In the genomic region with DNA sequence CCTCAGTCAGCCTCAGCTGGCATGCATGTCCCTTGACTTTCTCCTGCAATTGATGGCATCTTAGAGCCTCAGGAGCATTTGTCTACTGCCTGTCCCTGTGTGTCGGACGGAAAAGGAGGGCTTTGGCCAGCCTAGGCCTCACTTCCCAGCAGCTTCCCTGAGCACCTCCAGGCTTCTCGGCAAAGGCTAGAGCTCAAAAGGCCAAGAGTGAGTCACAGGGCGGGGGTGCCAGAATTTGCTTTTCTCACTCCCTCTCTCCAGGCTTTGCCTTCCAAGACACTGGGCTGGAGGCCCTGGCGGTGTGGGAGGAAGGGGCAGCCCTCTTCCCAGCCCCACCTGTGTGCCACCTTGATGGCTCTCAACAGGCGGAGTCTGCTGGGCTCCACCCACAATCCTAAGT, we compare ENCODE assay signal across 18 cellular contexts.
DNase-seq lines count a peak whose midpoint lies in the region; ATAC-seq, FAIRE-seq and TF ChIP-seq lines count a peak whose summit lies in the region.
"Had no signal": no experiment of that assay in that cellular context is flagged by ENCODE, and none has a peak within 500 bp of the region (broad histone marks: within the 10 kb centered on the region; RNA-seq: fewer than 3 reads in every experiment).

No MANE protein-coding gene starts in this region.

- ATAC-seq in K562 (no peak), gastroesophageal sphincter (peak; percentile 93), mucosa of descending colon (peak; percentile 48), HG03025 (IDR thresholded peaks at IDR 0.05; ENCODE audit: low FRiP score, unreplicated experiment) (no peak)

- CTCF ChIA-PET in K562 (lab: Yijun Ruan, JAX; ENCODE audit: low intra/inter-chr PET ratio), result no interaction called here

- no peaks in the 10 kb centered on the region for H3K36me3 ChIP-seq in K562 (ENCODE audit: control insufficient read depth, insufficient read depth, low read length)
- no peaks in the 10 kb centered on the region for H3K36me3 ChIP-seq in gastroesophageal sphincter
- H3K36me3 ChIP-seq in mucosa of descending colon (ENCODE audit: low read depth), result no peaks in the 10 kb centered on the region
- H3K36me3 ChIP-seq: BLaER1 treated with 17β-estradiol and CSF1 and Interleukin-3, amounts not matched to agents 10 nM and 100 nM; cardiac muscle cell had no signal

- no peaks in the 10 kb centered on the region for H3K9me1 ChIP-seq in K562 (ENCODE audit: control insufficient read depth, insufficient read depth, low read length)

- BruUV-seq in K562 (replicated peaks; lab: Mats Ljungman, UMichigan), result no TSS peak

- H3K4me3 ChIP-seq in K562, result no peak overlapping the region
- H3K4me3 ChIP-seq in gastroesophageal sphincter, result no peak overlapping the region
- no peak overlapping the region for H3K4me3 ChIP-seq in mucosa of descending colon
- H3K4me3 ChIP-seq: BLaER1 treated with 17β-estradiol and CSF1 and Interleukin-3, amounts not matched to agents 10 nM and 100 nM; cardiac muscle cell had no signal

- in situ Hi-C loops in K562 (cut with MboI), result no loop called here

- H3K9ac ChIP-seq in K562 (ENCODE audit: insufficient read depth in 1 of 2, low read depth in 2 of 2, low read length in 2 of 2), result no peak overlapping the region
- H3K9ac ChIP-seq: BLaER1 treated with 17β-estradiol and CSF1 and Interleukin-3, amounts not matched to agents 10 nM and 100 nM; parathyroid adenoma had no signal

- H2AFZ ChIP-seq in K562 (ENCODE audit: low read depth, low read length), result no peak overlapping the region
- H2AFZ ChIP-seq: parathyroid adenoma had no signal

- H3K27me3 ChIP-seq in K562 (ENCODE audit: control insufficient read depth in 2 of 2, insufficient read depth in 2 of 2, low read length in 2 of 2) (peaks cover 0 to 2% of the 10 kb centered on the region in 2 experiments; a peak in 1 of 5 replicates), gastroesophageal sphincter (no peaks in the 10 kb centered on the region)
- H3K27me3 ChIP-seq: BLaER1 treated with 17β-estradiol and CSF1 and Interleukin-3, amounts not matched to agents 10 nM and 100 nM; cardiac muscle cell had no signal

- FAIRE-seq in K562 (lab: Jason Lieb, UNC) (no peak), urothelium cell line (lab: Jason Lieb, UNC) (no peak)
- FAIRE-seq: GM18507, islet of Langerhans had no signal

- WGBS in K562 (ENCODE audit: insufficient coverage, low coverage, missing lambda C conversion rate), result 13% methylated on average over 6 of the region's 6 CpGs
- 46 to 60% methylated on average over 3 to 5 of the region's 6 CpGs for WGBS in gastroesophageal sphincter (ENCODE audit: low coverage in 1 of 2), 2 donors

- no peaks in the 10 kb centered on the region for H3K79me2 ChIP-seq in K562 (ENCODE audit: control insufficient read depth, insufficient read depth, low read length)
- H3K79me2 ChIP-seq: parathyroid adenoma had no signal

- TF ChIP-seq CTCF in K562 (IDR thresholded peaks at IDR 0.05 in 2 of 3, conservative IDR thresholded peaks at IDR 0.05 in 1 of 3; ENCODE audit: insufficient read depth in 2 of 3, low read depth in 1 of 3, low read length in 3 of 3) (no peak), gastroesophageal sphincter (IDR thresholded peaks at IDR 0.05) (no peak), mucosa of descending colon (IDR thresholded peaks at IDR 0.05) (no peak)

- TF ChIP-seq EP300 in K562 (IDR thresholded peaks at IDR 0.05; ENCODE audit: low read length), result no peak
- TF ChIP-seq EP300 in gastroesophageal sphincter (IDR thresholded peaks at IDR 0.05), result no peak

- intact Hi-C loops in K562 (cut with micrococcal nuclease), result no loop called here
- intact Hi-C loops in mucosa of descending colon (cut with DNase I, micrococcal nuclease), result no loop called here

- H3K9me3 ChIP-seq in K562 (replicated peaks; ENCODE audit: control insufficient read depth, insufficient read depth, low read depth, low read length) (no peaks in the 10 kb centered on the region), gastroesophageal sphincter (no peaks in the 10 kb centered on the region), mucosa of descending colon (no peaks in the 10 kb centered on the region)
- H3K9me3 ChIP-seq: BLaER1 treated with 17β-estradiol and CSF1 and Interleukin-3, amounts not matched to agents 10 nM and 100 nM had no signal

- no peak for TF ChIP-seq POLR2A in K562 (conservative IDR thresholded peaks at IDR 0.05)
- no peak for TF ChIP-seq POLR2A in gastroesophageal sphincter (IDR thresholded peaks at IDR 0.05)

- TF ChIP-seq RAD21 in K562 (CRISPR knock-in tag; conservative IDR thresholded peaks at IDR 0.05 in 1 of 2, IDR thresholded peaks at IDR 0.05 in 1 of 2), result no peak

- no peaks in the 10 kb centered on the region for H4K20me1 ChIP-seq in K562 (replicated peaks; ENCODE audit: control insufficient read depth, insufficient read depth, low read length)
- H4K20me1 ChIP-seq: BLaER1 treated with 17β-estradiol and CSF1 and Interleukin-3, amounts not matched to agents 10 nM and 100 nM had no signal

- no peaks in the 10 kb centered on the region for H3K4me1 ChIP-seq in K562 (replicated peaks in 1 of 2; ENCODE audit: control insufficient read depth in 2 of 2, insufficient read depth in 2 of 2, low read length in 2 of 2)
- H3K4me1 ChIP-seq in gastroesophageal sphincter, result no peaks in the 10 kb centered on the region
- peaks cover 4% of the 10 kb centered on the region for H3K4me1 ChIP-seq in mucosa of descending colon (ENCODE audit: low read depth)
- H3K4me1 ChIP-seq: parathyroid adenoma had no signal

- no peak overlapping the region for H3K27ac ChIP-seq in K562 (ENCODE audit: extremely low read depth, low read depth, low read length)
- no peak overlapping the region for H3K27ac ChIP-seq in gastroesophageal sphincter
- H3K27ac ChIP-seq: BLaER1 treated with 17β-estradiol and CSF1 and Interleukin-3, amounts not matched to agents 10 nM and 100 nM; cardiac muscle cell; parathyroid adenoma had no signal

- DNase-seq in K562 (ENCODE audit: extremely low read depth in 1 of 4, low spot score in 3 of 4) (no peak), mucosa of descending colon (peak; percentile 33 to 56 (median 37)), urothelium cell line (ENCODE audit: low spot score) (peak; percentile 25), NAMALWA (ENCODE audit: low spot score) (no peak), GM03348 (ENCODE audit: low spot score) (no peak), NCI-H2107 treated with DMSO at 0.1 percent for 48 hours (lab: John Stamatoyannopoulos, UW; ENCODE audit: unreplicated experiment) (no peak)
- DNase-seq: activated CD4-positive, alpha-beta T cell treated with anti-CD3 and anti-CD28 coated beads for 48 hours; activated naive CD4-positive, alpha-beta T cell treated with anti-CD3 and anti-CD28 coated beads, Interleukin-2, amount 10 ng/mL, durations not matched to agents 7 days and 5 days; effector CD8-positive, alpha-beta T cell; KG1; NCI-H146 had no signal

- POLR2A ChIA-PET in K562 (lab: Yijun Ruan, JAX), result interaction anchor here (1.5 kb wide), 1 partner anchor 10 kb away, joined by 4 read pairs; no protein-coding TSS in a partner anchor

- H3K4me2 ChIP-seq in K562 (ENCODE audit: insufficient read depth, low read length), result no peak overlapping the region
- H3K4me2 ChIP-seq: BLaER1 treated with 17β-estradiol and CSF1 and Interleukin-3, amounts not matched to agents 10 nM and 100 nM had no signal

TF ChIP-seq in K562, 482 proteins besides CTCF, POLR2A, EP300 and RAD21:
- TF ChIP-seq, protein P1, sequence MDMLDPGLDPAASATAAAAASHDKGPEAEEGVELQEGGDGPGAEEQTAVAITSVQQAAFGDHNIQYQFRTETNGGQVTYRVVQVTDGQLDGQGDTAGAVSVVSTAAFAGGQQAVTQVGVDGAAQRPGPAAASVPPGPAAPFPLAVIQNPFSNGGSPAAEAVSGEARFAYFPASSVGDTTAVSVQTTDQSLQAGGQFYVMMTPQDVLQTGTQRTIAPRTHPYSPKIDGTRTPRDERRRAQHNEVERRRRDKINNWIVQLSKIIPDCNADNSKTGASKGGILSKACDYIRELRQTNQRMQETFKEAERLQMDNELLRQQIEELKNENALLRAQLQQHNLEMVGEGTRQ (CRISPR knock-in tag; IDR thresholded peaks at IDR 0.05), result 0 out of 2 replicates have a peak, but pooled peaks have one; percentile 6
- no peak for TF ChIP-seq RNF2 (IDR thresholded peaks at IDR 0.05)

Comparison
In these comparisons a context has a peak if more than half of its experiments do, and no peak if none do; other contexts are left out.
1. ATAC-seq: peak in gastroesophageal sphincter (single experiment) and mucosa of descending colon (single experiment); none in K562 (single experiment) and HG03025 (single experiment).
2. DNase-seq: peak in mucosa of descending colon (3 of 3) and urothelium cell line (single experiment); none in K562 (0 of 4), NAMALWA (single experiment), GM03348 (single experiment) and NCI-H2107 treated with DMSO at 0.1 percent for 48 hours (single experiment).